2 cellular contexts compared by ENCODE assay signal in the genomic region with DNA sequence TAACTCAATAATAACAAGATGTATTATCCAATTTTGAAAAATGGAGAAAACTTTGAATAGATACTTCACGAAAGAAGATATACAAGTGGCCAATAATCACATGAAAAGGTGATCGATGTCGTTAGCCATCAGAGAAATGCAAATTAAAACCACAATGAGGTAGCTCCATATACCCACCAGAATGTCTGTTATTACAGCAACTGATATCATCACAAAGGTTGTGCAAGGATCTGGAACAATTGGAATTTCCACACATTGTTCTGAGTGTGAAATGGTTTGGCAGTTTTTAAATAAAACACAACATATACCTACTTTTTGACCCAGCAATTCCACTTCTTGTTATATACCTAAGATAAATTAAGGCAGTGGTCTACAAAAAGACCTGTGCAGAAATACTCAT.
TF ChIP-seq lines count a peak whose summit lies in the region.

No MANE protein-coding gene starts in this region.

TF ChIP-seq in A549, 52 proteins besides CTCF, POLR2A, EP300 and RAD21 (continued from another document):
- TF ChIP-seq, protein P1, sequence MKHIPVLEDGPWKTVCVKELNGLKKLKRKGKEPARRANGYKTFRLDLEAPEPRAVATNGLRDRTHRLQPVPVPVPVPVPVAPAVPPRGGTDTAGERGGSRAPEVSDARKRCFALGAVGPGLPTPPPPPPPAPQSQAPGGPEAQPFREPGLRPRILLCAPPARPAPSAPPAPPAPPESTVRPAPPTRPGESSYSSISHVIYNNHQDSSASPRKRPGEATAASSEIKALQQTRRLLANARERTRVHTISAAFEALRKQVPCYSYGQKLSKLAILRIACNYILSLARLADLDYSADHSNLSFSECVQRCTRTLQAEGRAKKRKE (CRISPR knock-in tag; IDR thresholded peaks at IDR 0.05; ENCODE audit: low read depth) = no peak
- TF ChIP-seq NFE2L2 (conservative IDR thresholded peaks at IDR 0.05; ENCODE audit: low read length) (no peak), ESRRA (IDR thresholded peaks at IDR 0.05; ENCODE audit: borderline replicate concordance, low read length) (no peak), HOXB5 (CRISPR knock-in tag; IDR thresholded peaks at IDR 0.05) (no peak), HEYL (CRISPR knock-in tag; IDR thresholded peaks at IDR 0.05) (no peak), NR3C1 (IDR thresholded peaks at IDR 0.05) (no peak), USF2 (IDR thresholded peaks at IDR 0.05) (no peak), RFX5 (IDR thresholded peaks at IDR 0.05) (no peak), FOSL2 (IDR thresholded peaks at IDR 0.05) (no peak), FOSL2 (CRISPR knock-in tag; IDR thresholded peaks at IDR 0.05) (no peak), ZFP36 (IDR thresholded peaks at IDR 0.05; ENCODE audit: borderline replicate concordance, partially characterized antibody) (no peak), CHD2 (IDR thresholded peaks at IDR 0.05; ENCODE audit: low read length, partially characterized antibody) (no peak), ZC3H11A (IDR thresholded peaks at IDR 0.05) (no peak), HDAC2 (IDR thresholded peaks at IDR 0.05) (no peak), JUN (IDR thresholded peaks at IDR 0.05) (no peak)

TF ChIP-seq in GM12878, 131 proteins besides CTCF, POLR2A, EP300 and RAD21 (continued from another document):
- TF ChIP-seq HSF1 (IDR thresholded peaks at IDR 0.05; ENCODE audit: low read depth, low read length) (no peak), SUPT20H (IDR thresholded peaks at IDR 0.05; ENCODE audit: borderline replicate concordance, control insufficient read depth, low read depth, low read length) (no peak)
